8 cellular contexts compared by ENCODE assay signal in genomic region chr2:218659258-218659987, GRCh38.
DNase-seq lines count a peak whose midpoint lies in the region; ATAC-seq and TF ChIP-seq lines count a peak whose summit lies in the region.

TSS of gene BCS1L (plus strand) at chr2:218659683. CDS start at chr2:218660988, 1,305 bp downstream.
TSS of gene ZNF142 (minus strand) at chr2:218659623. CDS start at chr2:218656429, 3,194 bp downstream.

- ATAC-seq in GM18511 (IDR thresholded peaks at IDR 0.05; ENCODE audit: unreplicated experiment) = peak; percentile 97
- ATAC-seq in HG03025 (IDR thresholded peaks at IDR 0.05; ENCODE audit: low FRiP score, unreplicated experiment) = peak; percentile 85

- peak; percentile 22 for DNase-seq in NCI-H2081 treated with DMSO at 0.1 percent for 48 hours (lab: John Stamatoyannopoulos, UW)
- DNase-seq in T1000 (lab: John Stamatoyannopoulos, UW) = peak; percentile 78
- DNase-seq in astrocyte of the spinal cord (ENCODE audit: low read depth, low spot score) = peak; percentile 90
- peak; percentile 87 to 90 for DNase-seq in hippocampal formation (lab: John Stamatoyannopoulos, UW)
- DNase-seq in retina = peak; percentile 95
- DNase-seq in cortex of kidney (lab: John Stamatoyannopoulos, UW) = no peak

- no peak for TF ChIP-seq CTCF in astrocyte of the spinal cord (IDR thresholded peaks at IDR 0.05; ENCODE audit: low read depth, low read length)

- in situ Hi-C loops in astrocyte of the spinal cord (cut with HindIII; ENCODE audit: low sequenced_read_pairs) = no loop called here

- H3K4me3 ChIP-seq in astrocyte of the spinal cord (ENCODE audit: low read depth, low read length) = peak within 1 kb of the TSS; percentile 84
